ENCODE assay signal across 9 cellular contexts in genomic region chr19:7515091-7515470, GRCh38. TPM values are rescaled to one million over a fixed set of nuclear protein-coding genes. Genes with fewer than 3 reads are reported as not detected.
A peak's percentile ranks its signal among the peaks of the same experiment; 100 is the strongest.
DNase-seq lines count a peak whose midpoint lies in the region; FAIRE-seq and TF ChIP-seq lines count a peak whose summit lies in the region.
"Had no signal": no experiment of that assay in that cellular context is flagged by ENCODE, and none has a peak within 500 bp of the region (broad histone marks: within the 10 kb centered on the region; RNA-seq: fewer than 3 reads in every experiment).

No MANE protein-coding gene starts in this region.

- H3K27me3 ChIP-seq in transverse colon = no peaks in the 10 kb centered on the region

- H3K9me3 Mint-ChIP-seq in activated CD4-positive, alpha-beta T cell treated with anti-CD3 and anti-CD28 coated beads, Interleukin-2, amount 10 ng/mL, durations not matched to agents 24 days and 14 days = no peaks in the 10 kb centered on the region

- FAIRE-seq in GM12891 (lab: Jason Lieb, UNC) = no peak

- peak; percentile 67 for TF ChIP-seq EP300 in transverse colon (IDR thresholded peaks at IDR 0.05; ENCODE audit: low read depth)

- no peak for TF ChIP-seq CTCF in transverse colon (IDR thresholded peaks at IDR 0.05)

- H3K27me3 Mint-ChIP-seq in activated CD4-positive, alpha-beta T cell treated with anti-CD3 and anti-CD28 coated beads, Interleukin-2, amount 10 ng/mL, durations not matched to agents 24 days and 14 days = peaks cover 33% of the 10 kb centered on the region

- peak overlapping the region; percentile 78 for H3K4me3 Mint-ChIP-seq in activated CD4-positive, alpha-beta T cell treated with anti-CD3 and anti-CD28 coated beads, Interleukin-2, amount 10 ng/mL, durations not matched to agents 24 days and 14 days

- WGBS in mesodermal cell (ENCODE audit: insufficient coverage in 2 of 2), 2 experiments = 87 to 100% methylated on average over 2 to 4 of the region's 10 CpGs
- 53 to 74% methylated on average over 7 to 8 of the region's 10 CpGs for WGBS in transverse colon (ENCODE audit: low coverage in 1 of 2), 2 donors

- H3K36me3 ChIP-seq in mesodermal cell (ENCODE audit: control insufficient read depth, insufficient read depth, low read length) (peaks cover 16% of the 10 kb centered on the region), transverse colon (peaks cover 0 to 5% (median 0%) of the 10 kb centered on the region in 4 donors)

- H3K9me3 ChIP-seq in mesodermal cell (ENCODE audit: control insufficient read depth, low read length) = no peaks in the 10 kb centered on the region
- no peaks in the 10 kb centered on the region for H3K9me3 ChIP-seq in transverse colon

- intact Hi-C loops in activated CD4-positive, alpha-beta T cell treated with anti-CD3 and anti-CD28 coated beads, Interleukin-2, amount 10 ng/mL, durations not matched to agents 24 days and 14 days (cut with micrococcal nuclease) = no loop called here
- intact Hi-C loops in transverse colon (cut with DNase I; ENCODE audit: low total_unique reads) = no loop called here

- H3K27ac ChIP-seq in caudate nucleus (ENCODE audit: low read depth, low read length) = peak overlapping the region; percentile 91
- peak overlapping the region; percentile 62 for H3K27ac ChIP-seq in mesodermal cell (ENCODE audit: low read depth, low read length, severe bottlenecking)
- peak overlapping the region; percentile 81 to 92 (median 86) for H3K27ac ChIP-seq in transverse colon

- peaks cover 1% of the 10 kb centered on the region for H3K36me3 Mint-ChIP-seq in activated CD4-positive, alpha-beta T cell treated with anti-CD3 and anti-CD28 coated beads, Interleukin-2, amount 10 ng/mL, durations not matched to agents 24 days and 14 days (ENCODE audit: low read depth)

- no peak for TF ChIP-seq POLR2A in transverse colon (IDR thresholded peaks at IDR 0.05)
- no peak for TF ChIP-seq POLR2A in GM12891 (IDR thresholded peaks at IDR 0.05; ENCODE audit: low read depth, low read length)

- peaks cover 7% of the 10 kb centered on the region for H3K4me1 Mint-ChIP-seq in activated CD4-positive, alpha-beta T cell treated with anti-CD3 and anti-CD28 coated beads, Interleukin-2, amount 10 ng/mL, durations not matched to agents 24 days and 14 days

- no peak overlapping the region for H3K27ac Mint-ChIP-seq in activated CD4-positive, alpha-beta T cell treated with anti-CD3 and anti-CD28 coated beads, Interleukin-2, amount 10 ng/mL, durations not matched to agents 24 days and 14 days

- H3K4me1 ChIP-seq in mesodermal cell (ENCODE audit: control insufficient read depth, insufficient read depth, low read length, poor library complexity, severe bottlenecking) (peaks cover 15% of the 10 kb centered on the region), transverse colon (peaks cover 0 to 29% (median 14%) of the 10 kb centered on the region in 4 donors)

- in situ Hi-C loops in transverse colon (cut with MboI; ENCODE audit: low pct_ligation_motif_present in 1 of 4, low pct_unique_long_range_greater_than_20kb in 1 of 4, low sequenced_read_pairs in 3 of 4) = no loop called here

- no peak overlapping the region for H3K4me3 ChIP-seq in mesodermal cell (ENCODE audit: extremely low read depth, insufficient read depth, low read length, poor library complexity, severe bottlenecking)
- peak overlapping the region in 1 of 4 donors; percentile 49 for H3K4me3 ChIP-seq in transverse colon

- DNase-seq in activated CD4-positive, alpha-beta T cell treated with anti-CD3 and anti-CD28 coated beads, Interleukin-2, amount 10 ng/mL, durations not matched to agents 24 days and 14 days = no peak
- DNase-seq in activated CD4-positive, alpha-beta T cell treated with anti-CD3 and anti-CD28 coated beads for 1 hour = no peak
- DNase-seq in caudate nucleus (lab: John Stamatoyannopoulos, UW) = no peak
- DNase-seq in transverse colon = peak; percentile 54
- DNase-seq in GM12891 (ENCODE audit: insufficient read length, low spot score) = no peak
- DNase-seq in stimulated activated CD4-positive, alpha-beta T cell treated with anti-CD3 and anti-CD28 coated beads, Interleukin-2, amount 100 ng/mL, for 48 hours = no peak
- no peak for DNase-seq in NOMO-1 treated with dmso at 0.1 percent for 144 hours (lab: John Stamatoyannopoulos, UW; ENCODE audit: unreplicated experiment)
- DNase-seq: AML-193 had no signal

TF ChIP-seq in GM12891, 5 proteins besides CTCF, POLR2A, EP300 and RAD21:
- TF ChIP-seq POU2F2 (IDR thresholded peaks at IDR 0.05; ENCODE audit: low read depth, low read length) = no peak
- TF ChIP-seq PAX5 (IDR thresholded peaks at IDR 0.05; ENCODE audit: insufficient read depth, low read length, severe bottlenecking) = no peak
- no peak for TF ChIP-seq TAF1 (IDR thresholded peaks at IDR 0.05; ENCODE audit: low read depth, low read length)
- TF ChIP-seq POLR2AphosphoS5 (IDR thresholded peaks at IDR 0.05; ENCODE audit: low read depth, low read length) = no peak
- TF ChIP-seq SPI1 (IDR thresholded peaks at IDR 0.05; ENCODE audit: low read depth, low read length) = no peak

RNA-seq across cellular contexts. Expression of gene ZNF358, which starts 0.8 kb away (rescaled TPM):
- 5.1 and 5.7 TPM in 2 replicates for total RNA-seq in activated CD4-positive, alpha-beta T cell treated with anti-CD3 and anti-CD28 coated beads, Interleukin-2, amount 10 ng/mL, durations not matched to agents 24 days and 14 days
- polyA plus RNA-seq in mesodermal cell (2013, experiment 1 of 2) = 57.0 TPM
- polyA plus RNA-seq in mesodermal cell (2013, experiment 2 of 2) = 47.8 TPM
- 10 to 100 TPM; 50.2 to 72.7 (median 69.1) TPM for total RNA-seq in transverse colon
- 6.6 TPM for polyA plus RNA-seq in GM12891 (2012; ENCODE audit: low read depth, missing spikeins)

RNA-seq across cellular contexts. Expression of gene MCOLN1, which starts 7.3 kb away (rescaled TPM):
- total RNA-seq in activated CD4-positive, alpha-beta T cell treated with anti-CD3 and anti-CD28 coated beads, Interleukin-2, amount 10 ng/mL, durations not matched to agents 24 days and 14 days = 13.3 and 13.7 TPM in 2 replicates
- 15.1 TPM for polyA plus RNA-seq in mesodermal cell (2013, experiment 1 of 2)
- polyA plus RNA-seq in mesodermal cell (2013, experiment 2 of 2) = 12.6 TPM
- 10 to 100 TPM; 14.7 to 93.1 (median 23.9) TPM for total RNA-seq in transverse colon
- 5.8 TPM for polyA plus RNA-seq in GM12891 (2012; ENCODE audit: low read depth, missing spikeins)

RNA-seq across cellular contexts. Expression of gene PNPLA6, which starts 20.4 kb away (rescaled TPM):
- 122 and 125 TPM in 2 replicates for total RNA-seq in activated CD4-positive, alpha-beta T cell treated with anti-CD3 and anti-CD28 coated beads, Interleukin-2, amount 10 ng/mL, durations not matched to agents 24 days and 14 days
- polyA plus RNA-seq in mesodermal cell (2013, experiment 1 of 2) = 96.5 TPM
- polyA plus RNA-seq in mesodermal cell (2013, experiment 2 of 2) = 73.4 TPM
- 100 to 1,000 TPM; 115 to 435 (median 147) TPM for total RNA-seq in transverse colon
- polyA plus RNA-seq in GM12891 (2012; ENCODE audit: low read depth, missing spikeins) = 51.3 TPM

RNA-seq across cellular contexts. Expression of gene PEX11G, which starts 26.2 kb away (rescaled TPM):
- 1.1 and 1.2 TPM in 2 replicates for total RNA-seq in activated CD4-positive, alpha-beta T cell treated with anti-CD3 and anti-CD28 coated beads, Interleukin-2, amount 10 ng/mL, durations not matched to agents 24 days and 14 days
- polyA plus RNA-seq in mesodermal cell (2013, experiment 1 of 2) = 1.1 TPM
- 1.4 TPM for polyA plus RNA-seq in mesodermal cell (2013, experiment 2 of 2)
- total RNA-seq in transverse colon = 10 to 100 TPM in 1 of 4 donors, 1 to 10 TPM in 3; 2.2 to 14.5 (median 8.9) TPM
- 2.3 TPM for polyA plus RNA-seq in GM12891 (2012; ENCODE audit: low read depth, missing spikeins)
